19 cellular contexts compared by ENCODE assay signal in genomic region chr16:66562409-66562808, GRCh38. TPM values are rescaled to one million over a fixed set of nuclear protein-coding genes. Genes with fewer than 3 reads are reported as not detected.
DNase-seq lines count a peak whose midpoint lies in the region; ATAC-seq and TF ChIP-seq lines count a peak whose summit lies in the region.
"Had no signal": no experiment of that assay in that cellular context is flagged by ENCODE, and none has a peak within 500 bp of the region (broad histone marks: within the 10 kb centered on the region; RNA-seq: fewer than 3 reads in every experiment).

No MANE protein-coding gene starts in this region.

- peak; percentile 35 for TF ChIP-seq CTCF in HFFc6 (IDR thresholded peaks at IDR 0.05)

- H3K27ac Mint-ChIP-seq in activated T-cell treated with anti-CD3 and anti-CD28 coated beads, Interleukin-2, amount 50 U/mL, for 24 hours: peak overlapping the region; percentile 96
- H3K27ac Mint-ChIP-seq in HFFc6 (no peak overlapping the region), T-helper 17 cell (peak overlapping the region; percentile 95)
- H3K27ac Mint-ChIP-seq in naive thymus-derived CD8-positive, alpha-beta T cell: peak overlapping the region in 7 of 10 donors; percentile 18 to 81 (median 59)

- DNase-seq in activated T-cell treated with anti-CD3 and anti-CD28 coated beads, Interleukin-2, amount 50 U/mL, for 24 hours: no peak
- DNase-seq in activated T-cell treated with anti-CD3 and anti-CD28 coated beads, Interleukin-2, amount 50 U/mL, for 1 hour: no peak
- no peak for DNase-seq in HFFc6
- DNase-seq in T-helper 17 cell: no peak
- DNase-seq in naive thymus-derived CD8-positive, alpha-beta T cell: peak in 3 of 10 donors; percentile 29 to 52 (median 38)
- no peak for DNase-seq in globus pallidus (ENCODE audit: low spot score)
- no peak for DNase-seq in HuH-7 (ENCODE audit: low spot score)
- no peak for DNase-seq in cerebellar cortex (ENCODE audit: low spot score)
- DNase-seq: activated CD4-positive, CD25-positive, alpha-beta regulatory T cell treated with anti-CD3 and anti-CD28 coated beads, Interleukin-2, amount 50 U/mL, for 72 hours; glutamatergic neuron; HCEC 1CT; islet precursor cell; NCI-H1436 treated with DMSO at 0.1 percent for 48 hours; NCI-H510A treated with DMSO at 0.1 percent for 48 hours; Peyer's patch; stimulated activated CD4-positive, alpha-beta T cell treated with anti-CD3 and anti-CD28 coated beads, Interleukin-4, amount 100 ng/mL, for 4 hours; transverse colon had no signal

- H3K4me3 Mint-ChIP-seq in activated T-cell treated with anti-CD3 and anti-CD28 coated beads, Interleukin-2, amount 50 U/mL, for 24 hours: no peak overlapping the region
- H3K4me3 Mint-ChIP-seq in HFFc6: no peak overlapping the region
- H3K4me3 Mint-ChIP-seq in T-helper 17 cell: peak overlapping the region; percentile 73
- H3K4me3 Mint-ChIP-seq in naive thymus-derived CD8-positive, alpha-beta T cell: peak overlapping the region in 2 of 10 donors; percentile 38 to 43

- peak; percentile 72 for ATAC-seq in T-helper 17 cell
- ATAC-seq in naive thymus-derived CD8-positive, alpha-beta T cell: peak in 1 of 2 donors; percentile 49

- H3K36me3 Mint-ChIP-seq in activated T-cell treated with anti-CD3 and anti-CD28 coated beads, Interleukin-2, amount 50 U/mL, for 24 hours (ENCODE audit: low read depth): peaks cover 95% of the 10 kb centered on the region
- H3K36me3 Mint-ChIP-seq in HFFc6 (ENCODE audit: low read depth): peaks cover 19% of the 10 kb centered on the region
- peaks cover 12% of the 10 kb centered on the region for H3K36me3 Mint-ChIP-seq in T-helper 17 cell (ENCODE audit: low read depth)
- H3K36me3 Mint-ChIP-seq in naive thymus-derived CD8-positive, alpha-beta T cell: peaks cover 0 to 75% (median 4%) of the 10 kb centered on the region in 3 donors

- peaks cover 77% of the 10 kb centered on the region for H3K4me1 Mint-ChIP-seq in activated T-cell treated with anti-CD3 and anti-CD28 coated beads, Interleukin-2, amount 50 U/mL, for 24 hours (ENCODE audit: low read depth)
- H3K4me1 Mint-ChIP-seq in HFFc6 (ENCODE audit: low read depth) (peaks cover 14% of the 10 kb centered on the region), T-helper 17 cell (peaks cover 60% of the 10 kb centered on the region)
- peaks cover 15 to 57% (median 43%) of the 10 kb centered on the region in 4 donors for H3K4me1 Mint-ChIP-seq in naive thymus-derived CD8-positive, alpha-beta T cell

- H3K9me3 Mint-ChIP-seq in activated T-cell treated with anti-CD3 and anti-CD28 coated beads, Interleukin-2, amount 50 U/mL, for 24 hours: no peaks in the 10 kb centered on the region
- H3K9me3 Mint-ChIP-seq in HFFc6: no peaks in the 10 kb centered on the region
- no peaks in the 10 kb centered on the region for H3K9me3 Mint-ChIP-seq in naive thymus-derived CD8-positive, alpha-beta T cell

- H3K27me3 Mint-ChIP-seq in activated T-cell treated with anti-CD3 and anti-CD28 coated beads, Interleukin-2, amount 50 U/mL, for 24 hours: no peaks in the 10 kb centered on the region
- H3K27me3 Mint-ChIP-seq in HFFc6 (ENCODE audit: insufficient read depth) (no peaks in the 10 kb centered on the region; the same call in 1 of the 2 replicates), T-helper 17 cell (no peaks in the 10 kb centered on the region)
- no peaks in the 10 kb centered on the region for H3K27me3 Mint-ChIP-seq in naive thymus-derived CD8-positive, alpha-beta T cell

- POLR2A ChIA-PET in naive thymus-derived CD8-positive, alpha-beta T cell (lab: Charles Lee): interaction anchor here (0.9 to 4.1 kb wide), 4 partner anchors 10 to 41 kb away, joined by 3 to 28 read pairs (median 8); partner anchors contain the start of gene CKLF

- H3K9me3 ChIP-seq in T-helper 17 cell (ENCODE audit: control insufficient read depth, low read length, poor library complexity, severe bottlenecking): no peaks in the 10 kb centered on the region
- H3K9me3 ChIP-seq: Peyer's patch, transverse colon had no signal

RNA-seq across cellular contexts. Expression of gene CMTM1, which starts 3.8 kb away (rescaled TPM):
- total RNA-seq in HFFc6 (2021; fragmentation: NEBNext Ultra II Directional; extraction: Animal tissue kit (Norgen Biotek cat#: 25700)): 1 to 10 TPM; 4.2 to 5.5 (median 4.9) TPM
- 1 to 10 TPM; 3.3 to 3.6 TPM for total RNA-seq in T-helper 17 cell
- 1 to 10 TPM; 3.5 to 3.9 TPM for total RNA-seq in naive thymus-derived CD8-positive, alpha-beta T cell
- polyA plus RNA-seq in naive thymus-derived CD8-positive, alpha-beta T cell: under 1 TPM in 2 of 3 donors, not detected in 1; 0.48 to 0.50 TPM
- total RNA-seq: skeletal muscle tissue had no signal

RNA-seq across cellular contexts. Expression of gene CKLF, which starts 10.0 kb away (rescaled TPM):
- total RNA-seq in HFFc6 (2021; fragmentation: NEBNext Ultra II Directional; extraction: Animal tissue kit (Norgen Biotek cat#: 25700)): 10 to 100 TPM; 44.7 to 61.4 (median 56.8) TPM
- total RNA-seq in T-helper 17 cell: 10 to 100 TPM; 41.6 to 42.5 TPM
- 10 to 100 TPM; 43.1 to 44.4 TPM for total RNA-seq in naive thymus-derived CD8-positive, alpha-beta T cell
- 100 to 1,000 TPM in 2 of 3 donors, 10 to 100 TPM in 1; 99.6 to 179 (median 111) TPM for polyA plus RNA-seq in naive thymus-derived CD8-positive, alpha-beta T cell

RNA-seq across cellular contexts. Expression of gene TK2, which starts 12.5 kb away (rescaled TPM):
- total RNA-seq in HFFc6 (2021; fragmentation: NEBNext Ultra II Directional; extraction: Animal tissue kit (Norgen Biotek cat#: 25700)): 10 to 100 TPM; 29.1 to 43.8 (median 32.6) TPM
- total RNA-seq in T-helper 17 cell: 1 to 10 TPM; 7.1 to 9.4 TPM
- 1 to 10 TPM; 6.8 to 8.7 TPM for total RNA-seq in naive thymus-derived CD8-positive, alpha-beta T cell
- polyA plus RNA-seq in naive thymus-derived CD8-positive, alpha-beta T cell: 1 to 10 TPM; 1.9 to 4.0 (median 2.5) TPM

RNA-seq across cellular contexts. Expression of gene CMTM2, which starts 16.9 kb away (rescaled TPM):
- total RNA-seq in HFFc6 (2021; fragmentation: NEBNext Ultra II Directional; extraction: Animal tissue kit (Norgen Biotek cat#: 25700)): not detected
- total RNA-seq in T-helper 17 cell: under 1 TPM in 1 of 2 donors, not detected in 1; 0.70 TPM
- under 1 TPM in 1 of 2 experiments, not detected in 1; 0.58 TPM for total RNA-seq in naive thymus-derived CD8-positive, alpha-beta T cell
- polyA plus RNA-seq in naive thymus-derived CD8-positive, alpha-beta T cell: under 1 TPM in 1 of 3 donors, not detected in 2; 0.18 TPM
- total RNA-seq: osteoblast, Peyer's patch, skeletal muscle tissue had no signal

RNA-seq across cellular contexts. Expression of gene CMTM3, which starts 42.1 kb away (rescaled TPM):
- 10 to 100 TPM; 26.3 to 35.6 (median 28.0) TPM for total RNA-seq in HFFc6 (2021; fragmentation: NEBNext Ultra II Directional; extraction: Animal tissue kit (Norgen Biotek cat#: 25700))
- 10 to 100 TPM; 60.5 to 74.6 TPM for total RNA-seq in T-helper 17 cell
- 10 to 100 TPM; 55.2 to 55.8 TPM for total RNA-seq in naive thymus-derived CD8-positive, alpha-beta T cell
- polyA plus RNA-seq in naive thymus-derived CD8-positive, alpha-beta T cell: 10 to 100 TPM; 76.1 to 81.3 (median 78.5) TPM
